In genomic region chr1:248857749-248858095, GRCh38 we compare ENCODE assay signal across 8 cellular contexts. TPM values are rescaled to one million over a fixed set of nuclear protein-coding genes. Genes with fewer than 3 reads are reported as not detected.
DNase-seq lines count a peak whose midpoint lies in the region; ATAC-seq, FAIRE-seq and TF ChIP-seq lines count a peak whose summit lies in the region.

No MANE protein-coding gene starts in this region.

- no peak for TF ChIP-seq CTCF in RWPE1 (conservative IDR thresholded peaks at IDR 0.05; ENCODE audit: low read depth)
- TF ChIP-seq CTCF in fibroblast of villous mesenchyme (IDR thresholded peaks at IDR 0.05; ENCODE audit: insufficient read depth, low read depth, low read length) = no peak

- peak overlapping the region; percentile 84 for H3K4me3 ChIP-seq in fibroblast of villous mesenchyme (ENCODE audit: low read depth, low read length)
- H3K4me3 ChIP-seq in skeletal muscle tissue (ENCODE audit: low read length in 3 of 3) = peak overlapping the region; percentile 84 to 86 (median 85)

- H3K27me3 ChIP-seq in skeletal muscle tissue (ENCODE audit: control insufficient read depth in 3 of 3, insufficient read depth in 3 of 3, low read length in 3 of 3) = no peaks in the 10 kb centered on the region

- H3K27ac ChIP-seq in RWPE1 (peak overlapping the region; percentile 90), skeletal muscle tissue (ENCODE audit: low read depth, low read length) (no peak overlapping the region)

- DNase-seq in RWPE1 (ENCODE audit: low spot score) = no peak
- DNase-seq in fibroblast of villous mesenchyme (ENCODE audit: low read depth) = no peak
- DNase-seq in urothelium cell line (ENCODE audit: low spot score) = no peak
- no peak for DNase-seq in NCI-H146 (lab: John Stamatoyannopoulos, UW)
- DNase-seq in kidney tubule cell (ENCODE audit: low spot score) = no peak
- no peak for DNase-seq in NCI-H1694 treated with DMSO at 0.1 percent for 48 hours (lab: John Stamatoyannopoulos, UW)

- ATAC-seq in GM21360 (IDR thresholded peaks at IDR 0.05; ENCODE audit: unreplicated experiment) = peak; percentile 3

- H3K36me3 ChIP-seq in skeletal muscle tissue (ENCODE audit: control insufficient read depth in 3 of 3, insufficient read depth in 3 of 3, low read length in 3 of 3) = peaks cover 4 to 14% (median 11%) of the 10 kb centered on the region in 3 donors

- H3K4me1 ChIP-seq in skeletal muscle tissue (ENCODE audit: control insufficient read depth in 3 of 3, insufficient read depth in 3 of 3, low read length in 3 of 3) = peaks cover 22 to 31% (median 30%) of the 10 kb centered on the region in 3 donors

- CTCF ChIA-PET in RWPE1 (lab: Yijun Ruan, JAX) = interaction anchor here (0.6 to 1.7 kb wide), 5 partner anchors 8 to 1297 kb away, joined by 3 to 9 read pairs (median 4); partner anchors contain the start of gene SH3BP5L

- POLR2A ChIA-PET in RWPE1 (lab: Yijun Ruan, JAX; ENCODE audit: low non-redundant PET) = interaction anchor here (2.4 kb wide), 1 partner anchor 20 kb away, joined by 21 read pairs; the partner anchor contains the start of gene ZNF672

- no peaks in the 10 kb centered on the region for H3K9me3 ChIP-seq in skeletal muscle tissue (ENCODE audit: control insufficient read depth in 3 of 3, low read length in 3 of 3)

- FAIRE-seq in urothelium cell line (lab: Jason Lieb, UNC) = no peak

- peak overlapping the region; percentile 76 to 95 (median 92) for H3K9ac ChIP-seq in skeletal muscle tissue (ENCODE audit: low read depth in 1 of 3, low read length in 3 of 3)

RNA-seq across cellular contexts. Expression of gene ZNF692, which starts 1.2 kb away (rescaled TPM):
- total RNA-seq in fibroblast of villous mesenchyme (10.6 and 22.0 TPM in 2 replicates), skeletal muscle tissue (5.7 TPM)

RNA-seq across cellular contexts. Expression of gene ZNF672, which starts 19.7 kb away (rescaled TPM):
- total RNA-seq in fibroblast of villous mesenchyme (17.7 and 19.4 TPM in 2 replicates), skeletal muscle tissue (15.7 TPM)

RNA-seq across cellular contexts. Expression of gene SH3BP5L, which starts 32.0 kb away (rescaled TPM):
- 26.1 and 28.9 TPM in 2 replicates for total RNA-seq in fibroblast of villous mesenchyme
- 19.3 TPM for total RNA-seq in skeletal muscle tissue

RNA-seq across cellular contexts. Expression of gene PGBD2, which starts 48.3 kb away (rescaled TPM):
- total RNA-seq in fibroblast of villous mesenchyme (3.9 and 7.8 TPM in 2 replicates), skeletal muscle tissue (4.2 TPM)
